ENCODE assay signal across 20 cellular contexts in the genomic region with DNA sequence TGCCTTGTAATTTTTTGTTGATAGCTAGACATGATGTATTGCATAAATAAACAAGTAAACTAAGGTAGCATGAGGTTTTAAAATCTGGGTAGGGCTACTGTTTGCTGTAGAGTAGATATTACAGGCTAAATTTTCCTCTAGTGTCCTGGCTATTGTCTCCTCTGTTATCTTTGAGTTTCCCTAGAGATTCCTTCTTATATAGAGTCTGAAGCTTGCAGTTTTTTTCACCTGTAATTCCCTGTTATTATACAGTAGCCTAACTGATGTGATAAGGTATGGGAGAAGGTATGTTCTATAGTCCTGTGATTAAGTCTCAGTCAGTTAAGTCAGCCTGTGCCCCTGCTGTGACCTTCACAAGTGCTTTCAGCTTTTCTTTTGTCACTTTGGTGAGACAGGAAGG. TPM values are rescaled to one million over a fixed set of nuclear protein-coding genes. Genes with fewer than 3 reads are reported as not detected.
DNase-seq lines count a peak whose midpoint lies in the region; ATAC-seq, FAIRE-seq and TF ChIP-seq lines count a peak whose summit lies in the region.
"Had no signal": no experiment of that assay in that cellular context is flagged by ENCODE, and none has a peak within 500 bp of the region (broad histone marks: within the 10 kb centered on the region; RNA-seq: fewer than 3 reads in every experiment).

No MANE protein-coding gene starts in this region.

- CTCF ChIA-PET in HepG2 (lab: Yijun Ruan, JAX; ENCODE audit: low intra/inter-chr PET ratio, low total read pairs) (no interaction called here), GM12878 (lab: Yijun Ruan, JAX) (interaction anchor here (0.6 to 1.1 kb wide), 2 partner anchors 16 to 1490 kb away, joined by 3 to 5 read pairs; no protein-coding TSS in a partner anchor)

- peaks cover 19% of the 10 kb centered on the region for H3K4me1 ChIP-seq in HepG2 (ENCODE audit: insufficient read depth, low read length)
- H3K4me1 ChIP-seq in right lobe of liver: peaks cover 0 to 19% (median 7%) of the 10 kb centered on the region in 4 donors
- no peaks in the 10 kb centered on the region for H3K4me1 ChIP-seq in GM12878 (ENCODE audit: control insufficient read depth, insufficient read depth, low read length)
- H3K4me1 ChIP-seq: BLaER1 treated with 17β-estradiol and CSF1 and Interleukin-3, amounts not matched to agents 10 nM and 100 nM had no signal

- no peak for FAIRE-seq in HepG2 (lab: Jason Lieb, UNC)
- peak; percentile 7 for FAIRE-seq in GM12878 (lab: Jason Lieb, UNC)
- FAIRE-seq in urothelium cell line (lab: Jason Lieb, UNC): no peak
- FAIRE-seq: A549, D721Med, G401.6, GM12892, GM18507 had no signal

- in situ Hi-C loops in HepG2 (cut with HindIII; ENCODE audit: extremely low pct_ligation_motif_present, low pct_unique_long_range_greater_than_20kb) (loop anchor here (25.0 kb wide), 1 partner anchor 993 kb away; no protein-coding TSS in a partner anchor), GM12878 (cut with MboI) (loop anchor here (25.0 kb wide), 1 partner anchor 1243 kb away; no protein-coding TSS in a partner anchor)

- no peak overlapping the region for H3K9ac ChIP-seq in HepG2 (ENCODE audit: insufficient read depth, low read depth, low read length)
- no peak overlapping the region for H3K9ac ChIP-seq in GM12878 (ENCODE audit: control insufficient read depth, insufficient read depth, low read length)
- H3K9ac ChIP-seq: BLaER1 treated with 17β-estradiol and CSF1 and Interleukin-3, amounts not matched to agents 10 nM and 100 nM had no signal

- ATAC-seq in HepG2 (no peak), right lobe of liver (no peak), GM12878 (no peak), SK-N-SH treated with all-trans-retinoic acid at 6 μM for 48 hours (no peak)
- ATAC-seq: A549; CD8-positive, alpha-beta T cell had no signal

- POLR2A ChIA-PET in HepG2 (lab: Yijun Ruan, JAX) (interaction anchor here (1.2 kb wide), 1 partner anchor 10 kb away, joined by 3 read pairs; a partner anchor contains a TSS), GM12878 (lab: Charles Lee) (interaction anchor here (0.7 kb wide), 2 partner anchors 148 to 666 kb away, joined by 3 to 5 read pairs; no protein-coding TSS in a partner anchor)

- H3K9me3 ChIP-seq in HepG2 (ENCODE audit: low read length) (peaks cover 21% of the 10 kb centered on the region; the same call in 1 of the 2 replicates), right lobe of liver (peaks cover 0 to 4% (median 0%) of the 10 kb centered on the region in 4 donors), GM12878 (replicated peaks; ENCODE audit: control insufficient read depth, insufficient read depth, low read length) (peaks cover 8% of the 10 kb centered on the region)

- TF ChIP-seq POLR2A in HepG2 (IDR thresholded peaks at IDR 0.05; ENCODE audit: insufficient read depth in 1 of 2, low read depth in 2 of 2, low read length in 2 of 2) (no peak), right lobe of liver (IDR thresholded peaks at IDR 0.05) (no peak), GM12878 (IDR thresholded peaks at IDR 0.05; ENCODE audit: low read depth, low read length) (no peak)

- SMC1A ChIA-PET in GM12878 (lab: Charles Lee; ENCODE audit: uncharacterized antibody, unreplicated experiment): interaction anchor here (3.7 kb wide), 1 partner anchor 16 kb away, joined by 15 read pairs; no protein-coding TSS in a partner anchor

- H3K79me2 ChIP-seq in HepG2 (ENCODE audit: insufficient read depth, low read length) (no peaks in the 10 kb centered on the region), GM12878 (ENCODE audit: control insufficient read depth, insufficient read depth, low read length) (no peaks in the 10 kb centered on the region)

- H3K36me3 ChIP-seq in HepG2 (replicated peaks in 1 of 2; ENCODE audit: control insufficient read depth in 1 of 2, insufficient read depth in 2 of 2, low read length in 2 of 2) (no peaks in the 10 kb centered on the region), right lobe of liver (no peaks in the 10 kb centered on the region), GM12878 (ENCODE audit: control insufficient read depth in 2 of 2, insufficient read depth in 2 of 2, low read length in 1 of 2) (no peaks in the 10 kb centered on the region)

- DNase-seq in HepG2 (ENCODE audit: low spot score) (no peak), right lobe of liver (no peak), GM12878 (ENCODE audit: low read depth, low spot score) (no peak), urothelium cell line (ENCODE audit: low spot score) (no peak)
- DNase-seq: AML-193; Caco-2; Calu3; CD4-positive, alpha-beta T cell; CD8-positive, alpha-beta T cell; DMS79 treated with DMSO at 0.1 percent for 48 hours; GF-D8 had no signal

- no peak overlapping the region for H3K4me3 ChIP-seq in HepG2 (replicated peaks in 1 of 3; ENCODE audit: insufficient read depth in 1 of 3, low read depth in 2 of 3, low read length in 3 of 3)
- H3K4me3 ChIP-seq in right lobe of liver: no peak overlapping the region
- no peak overlapping the region for H3K4me3 ChIP-seq in GM12878
- H3K4me3 ChIP-seq: A549; BLaER1 treated with 17β-estradiol and CSF1 and Interleukin-3, amounts not matched to agents 10 nM and 100 nM had no signal

- no peaks in the 10 kb centered on the region for H3K27me3 ChIP-seq in HepG2 (ENCODE audit: control insufficient read depth in 1 of 2, insufficient read depth in 2 of 2, low read length in 2 of 2)
- no peaks in the 10 kb centered on the region for H3K27me3 ChIP-seq in right lobe of liver
- H3K27me3 ChIP-seq in GM12878 (replicated peaks in 1 of 2; ENCODE audit: control insufficient read depth in 2 of 2, insufficient read depth in 2 of 2, low read length in 1 of 2): no peaks in the 10 kb centered on the region
- H3K27me3 ChIP-seq: BLaER1 treated with 17β-estradiol and CSF1 and Interleukin-3, amounts not matched to agents 10 nM and 100 nM had no signal

- intact Hi-C loops in HepG2 (cut with micrococcal nuclease; ENCODE audit: unreplicated experiment): no loop called here
- intact Hi-C loops in right lobe of liver (cut with DNase I): no loop called here
- intact Hi-C loops in GM12878 (cut with micrococcal nuclease; ENCODE audit: unreplicated experiment): no loop called here

- TF ChIP-seq CTCF in HepG2 (CRISPR knock-in tag; IDR thresholded peaks at IDR 0.05): no peak
- no peak for TF ChIP-seq CTCF in right lobe of liver (IDR thresholded peaks at IDR 0.05)
- no peak for TF ChIP-seq CTCF in GM12878 (IDR thresholded peaks at IDR 0.05 in 2 of 3, conservative IDR thresholded peaks at IDR 0.05 in 1 of 3; ENCODE audit: control insufficient read depth in 2 of 3, extremely low read depth in 1 of 3, insufficient read depth in 1 of 3, low read depth in 3 of 3, low read length in 3 of 3)

- H2AFZ ChIP-seq in HepG2 (ENCODE audit: low read length): no peak overlapping the region
- no peak overlapping the region for H2AFZ ChIP-seq in GM12878 (ENCODE audit: control insufficient read depth, low read depth, low read length)

- TF ChIP-seq RAD21 in HepG2 (CRISPR knock-in tag; IDR thresholded peaks at IDR 0.05) (no peak), GM12878 (IDR thresholded peaks at IDR 0.05; ENCODE audit: insufficient read depth, low read depth, low read length) (no peak)

- H3K4me2 ChIP-seq in HepG2 (ENCODE audit: low read depth, low read length) (no peak overlapping the region), GM12878 (ENCODE audit: control insufficient read depth, insufficient read depth) (no peak overlapping the region)
- H3K4me2 ChIP-seq: A549; BLaER1 treated with 17β-estradiol and CSF1 and Interleukin-3, amounts not matched to agents 10 nM and 100 nM had no signal

- BruUV-seq in HepG2 (replicated peaks; lab: Mats Ljungman, UMichigan): no TSS peak
- BruUV-seq in GM12878 (replicated peaks; lab: Mats Ljungman, UMichigan): no TSS peak

- no peaks in the 10 kb centered on the region for H4K20me1 ChIP-seq in HepG2 (ENCODE audit: insufficient read depth, low read length)
- H4K20me1 ChIP-seq in GM12878 (ENCODE audit: control insufficient read depth, insufficient read depth): no peaks in the 10 kb centered on the region
- H4K20me1 ChIP-seq: BLaER1 treated with 17β-estradiol and CSF1 and Interleukin-3, amounts not matched to agents 10 nM and 100 nM had no signal

- RAD21 ChIA-PET in GM12878 (lab: Charles Lee; ENCODE audit: unreplicated experiment): interaction anchor here (1.6 kb wide), 1 partner anchor 16 kb away, joined by 3 read pairs; no protein-coding TSS in a partner anchor

- TF ChIP-seq EP300 in HepG2 (IDR thresholded peaks at IDR 0.05; ENCODE audit: low read depth in 2 of 2, low read length in 2 of 2) (no peak), HepG2 (CRISPR knock-in tag; IDR thresholded peaks at IDR 0.05; ENCODE audit: borderline replicate concordance) (no peak), GM12878 (IDR thresholded peaks at IDR 0.05; ENCODE audit: borderline replicate concordance in 1 of 2, control insufficient read depth in 1 of 2, low read depth in 2 of 2, low read length in 2 of 2) (no peak)

- H3K27ac ChIP-seq in HepG2 (ENCODE audit: extremely low read length, insufficient read depth, low read length) (no peak overlapping the region), right lobe of liver (no peak overlapping the region), GM12878 (ENCODE audit: control insufficient read depth, insufficient read depth) (no peak overlapping the region)
- H3K27ac ChIP-seq: 22Rv1; A549; BLaER1 treated with 17β-estradiol and CSF1 and Interleukin-3, amounts not matched to agents 10 nM and 100 nM; C4-2B had no signal

RNA-seq across cellular contexts. Expression of a gene that starts 9.5 kb away (rescaled TPM):
- total RNA-seq in HepG2 (2016; rRNA removed; fragmentation: Illumina TruSeq; extraction: Trizol): 0.93 and 1.1 TPM in 2 replicates
- 0.30 and 0.44 TPM in 2 replicates for total RNA-seq in HepG2 (2016; cell fraction: cytosol; rRNA removed; fragmentation: Illumina TruSeq; extraction: Trizol; ENCODE audit: low read depth)
- total RNA-seq in HepG2 (2016; cell fraction: insoluble cytoplasmic fraction; rRNA removed; fragmentation: Illumina TruSeq; extraction: Trizol): 0.71 and 0.73 TPM in 2 replicates
- 0.56 and 1.1 TPM in 2 replicates for total RNA-seq in HepG2 (2016; cell fraction: membrane; rRNA removed; fragmentation: Illumina TruSeq; extraction: Trizol)
- 0.31 and 0.97 TPM in 2 replicates for total RNA-seq in HepG2 (2016; cell fraction: nucleus; rRNA removed; fragmentation: Illumina TruSeq; extraction: Trizol)
- 0.29 and 0.62 TPM in 2 replicates for polyA plus RNA-seq in HepG2 (2011; rRNA removed)
- 0.21 and 0.33 TPM in 2 replicates for polyA plus RNA-seq in HepG2 (2011; cell fraction: cytosol; rRNA removed)
- polyA plus RNA-seq in HepG2 (2011; cell fraction: nucleus; rRNA removed): 0.23 and 0.28 TPM in 2 replicates
- polyA plus RNA-seq in HepG2 (2012): 0.71 and 1.0 TPM in 2 replicates
- 0.20 and 0.35 TPM in 2 replicates for polyA plus RNA-seq in HepG2 (2016; cell fraction: cytosol; fragmentation: Illumina TruSeq; extraction: Trizol; ENCODE audit: low read depth)
- polyA plus RNA-seq in HepG2 (2016; cell fraction: insoluble cytoplasmic fraction; fragmentation: Illumina TruSeq; extraction: Trizol; ENCODE audit: low read depth): 0.68 and 0.74 TPM in 2 replicates
- 0.41 and 0.48 TPM in 2 replicates for polyA plus RNA-seq in HepG2 (2016; cell fraction: membrane; fragmentation: Illumina TruSeq; extraction: Trizol; ENCODE audit: low read depth)
- 0.51 and 0.63 TPM in 2 replicates for polyA plus RNA-seq in HepG2 (2016; cell fraction: nucleus; fragmentation: Illumina TruSeq; extraction: Trizol; ENCODE audit: insufficient read depth, low read depth)
- polyA minus RNA-seq in HepG2 (2011; rRNA and poly(A)+ RNA removed; ENCODE audit: low replicate concordance): 0.10 and 0.19 TPM in 2 replicates
- 0.69 TPM in 1 of 2 replicates, not detected in the other for polyA minus RNA-seq in HepG2 (2011; cell fraction: cytosol; rRNA and poly(A)+ RNA removed)
- polyA minus RNA-seq in HepG2 (2011; cell fraction: nucleus; rRNA and poly(A)+ RNA removed): 0.64 and 1.1 TPM in 2 replicates
- total RNA-seq in right lobe of liver: 1 to 10 TPM; 1.5 to 6.9 (median 4.1) TPM
- total RNA-seq in GM12878 (2013; cell fraction: nucleolus; rRNA removed): 0.77 and 1.4 TPM in 2 replicates
- 0.60 and 0.68 TPM in 2 replicates for total RNA-seq in GM12878 (2014; rRNA removed)
- total RNA-seq in GM12878 (2014; rRNA removed; fragmentation: Illumina TruSeq; extraction: Trizol): 0.37 and 0.63 TPM in 2 replicates
- total RNA-seq in GM12878 (2021): 0.56 and 1.4 TPM in 2 replicates
- 0.38 TPM for polyA plus RNA-seq in GM12878 (2011; ENCODE audit: low read depth)
- polyA plus RNA-seq in GM12878 (2011; rRNA removed): 0.75 and 0.77 TPM in 2 replicates
- 0.64 TPM in 2 replicates for polyA plus RNA-seq in GM12878 (2011; cell fraction: cytosol; rRNA removed)
- 0.27 and 0.32 TPM in 2 replicates for polyA plus RNA-seq in GM12878 (2011; cell fraction: nucleus; rRNA removed)
- 0.45 and 0.61 TPM in 2 replicates for polyA plus RNA-seq in GM12878 (2012)
- 0.14 and 0.25 TPM in 2 replicates for polyA plus RNA-seq in GM12878 (2014; fragmentation: Illumina TruSeq; extraction: Trizol)
- polyA plus RNA-seq in GM12878 (2014; fragmentation: Nextera tagmentation; extraction: Ambion mirVana): under 1 TPM; 0.49 to 0.79 TPM
- polyA plus RNA-seq in GM12878 (2014; rRNA removed): 0.36 and 0.49 TPM in 2 replicates
- 1 to 10 TPM in 1 of 2 experiments, under 1 TPM in 1; 0.84 to 1.1 TPM for polyA plus RNA-seq in GM12878 (2016; fragmentation: Nextera tagmentation; extraction: Ambion mirVana)
- polyA minus RNA-seq in GM12878 (2011; rRNA and poly(A)+ RNA removed): 0.46 and 0.66 TPM in 2 replicates
- not detected in 2 replicates for polyA minus RNA-seq in GM12878 (2011; cell fraction: cytosol; rRNA and poly(A)+ RNA removed)
- 0.24 and 1.3 TPM in 2 replicates for polyA minus RNA-seq in GM12878 (2011; cell fraction: nucleus; rRNA and poly(A)+ RNA removed)

RNA-seq across cellular contexts. Expression of a gene that starts 59.8 kb away (rescaled TPM):
- total RNA-seq in HepG2 (2016; rRNA removed; fragmentation: Illumina TruSeq; extraction: Trizol): 7.5 and 11.3 TPM in 2 replicates
- 7.7 and 9.1 TPM in 2 replicates for total RNA-seq in HepG2 (2016; cell fraction: cytosol; rRNA removed; fragmentation: Illumina TruSeq; extraction: Trizol; ENCODE audit: low read depth)
- 8.3 and 9.6 TPM in 2 replicates for total RNA-seq in HepG2 (2016; cell fraction: insoluble cytoplasmic fraction; rRNA removed; fragmentation: Illumina TruSeq; extraction: Trizol)
- total RNA-seq in HepG2 (2016; cell fraction: membrane; rRNA removed; fragmentation: Illumina TruSeq; extraction: Trizol): 8.9 and 9.0 TPM in 2 replicates
- total RNA-seq in HepG2 (2016; cell fraction: nucleus; rRNA removed; fragmentation: Illumina TruSeq; extraction: Trizol): 6.7 and 6.8 TPM in 2 replicates
- polyA plus RNA-seq in HepG2 (2011; rRNA removed): 26.3 and 26.5 TPM in 2 replicates
- 13.9 and 26.8 TPM in 2 replicates for polyA plus RNA-seq in HepG2 (2011; cell fraction: cytosol; rRNA removed)
- 10.6 and 16.4 TPM in 2 replicates for polyA plus RNA-seq in HepG2 (2011; cell fraction: nucleus; rRNA removed)
- polyA plus RNA-seq in HepG2 (2012): 20.1 and 34.9 TPM in 2 replicates
- 3.8 and 4.5 TPM in 2 replicates for polyA plus RNA-seq in HepG2 (2016; cell fraction: cytosol; fragmentation: Illumina TruSeq; extraction: Trizol; ENCODE audit: low read depth)
- polyA plus RNA-seq in HepG2 (2016; cell fraction: insoluble cytoplasmic fraction; fragmentation: Illumina TruSeq; extraction: Trizol; ENCODE audit: low read depth): 9.2 and 10.1 TPM in 2 replicates
- polyA plus RNA-seq in HepG2 (2016; cell fraction: membrane; fragmentation: Illumina TruSeq; extraction: Trizol; ENCODE audit: low read depth): 7.3 and 8.2 TPM in 2 replicates
- polyA plus RNA-seq in HepG2 (2016; cell fraction: nucleus; fragmentation: Illumina TruSeq; extraction: Trizol; ENCODE audit: insufficient read depth, low read depth): 8.4 and 8.8 TPM in 2 replicates
- polyA minus RNA-seq in HepG2 (2011; rRNA and poly(A)+ RNA removed; ENCODE audit: low replicate concordance): 3.4 and 6.6 TPM in 2 replicates
- polyA minus RNA-seq in HepG2 (2011; cell fraction: cytosol; rRNA and poly(A)+ RNA removed): 9.8 and 12.4 TPM in 2 replicates
- 15.1 and 20.8 TPM in 2 replicates for polyA minus RNA-seq in HepG2 (2011; cell fraction: nucleus; rRNA and poly(A)+ RNA removed)
- 1 to 10 TPM; 1.2 to 7.3 (median 2.8) TPM for total RNA-seq in right lobe of liver
- 28.2 and 31.0 TPM in 2 replicates for total RNA-seq in GM12878 (2013; cell fraction: nucleolus; rRNA removed)
- 6.8 and 7.5 TPM in 2 replicates for total RNA-seq in GM12878 (2014; rRNA removed)
- 7.3 and 7.8 TPM in 2 replicates for total RNA-seq in GM12878 (2014; rRNA removed; fragmentation: Illumina TruSeq; extraction: Trizol)
- total RNA-seq in GM12878 (2021): 5.3 and 5.4 TPM in 2 replicates
- polyA plus RNA-seq in GM12878 (2011; ENCODE audit: low read depth): 3.7 TPM
- 15.9 and 23.5 TPM in 2 replicates for polyA plus RNA-seq in GM12878 (2011; rRNA removed)
- polyA plus RNA-seq in GM12878 (2011; cell fraction: cytosol; rRNA removed): 6.1 and 10.1 TPM in 2 replicates
- polyA plus RNA-seq in GM12878 (2011; cell fraction: nucleus; rRNA removed): 6.8 and 9.1 TPM in 2 replicates
- 3.2 and 8.9 TPM in 2 replicates for polyA plus RNA-seq in GM12878 (2012)
- 7.8 and 22.9 TPM in 2 replicates for polyA plus RNA-seq in GM12878 (2014; fragmentation: Illumina TruSeq; extraction: Trizol)
- 10 to 100 TPM; 15.2 to 19.3 TPM for polyA plus RNA-seq in GM12878 (2014; fragmentation: Nextera tagmentation; extraction: Ambion mirVana)
- 7.0 and 10.3 TPM in 2 replicates for polyA plus RNA-seq in GM12878 (2014; rRNA removed)
- polyA plus RNA-seq in GM12878 (2016; fragmentation: Nextera tagmentation; extraction: Ambion mirVana): 1 to 10 TPM; 8.8 to 9.8 TPM
- polyA minus RNA-seq in GM12878 (2011; rRNA and poly(A)+ RNA removed): 5.8 and 8.9 TPM in 2 replicates
- polyA minus RNA-seq in GM12878 (2011; cell fraction: cytosol; rRNA and poly(A)+ RNA removed): 1.9 and 4.0 TPM in 2 replicates
- 2.8 and 5.1 TPM in 2 replicates for polyA minus RNA-seq in GM12878 (2011; cell fraction: nucleus; rRNA and poly(A)+ RNA removed)
